ENCODE assay signal across 13 cellular contexts in genomic region chr2:73107211-73107926, GRCh38. TPM values are rescaled to one million over a fixed set of nuclear protein-coding genes. Genes with fewer than 3 reads are reported as not detected.
DNase-seq lines count a peak whose midpoint lies in the region; ATAC-seq, FAIRE-seq and TF ChIP-seq lines count a peak whose summit lies in the region.
"Had no signal": no experiment of that assay in that cellular context is flagged by ENCODE, and none has a peak within 500 bp of the region (broad histone marks: within the 10 kb centered on the region; RNA-seq: fewer than 3 reads in every experiment).

No MANE protein-coding gene starts in this region.

- H2BK20ac ChIP-seq in H1 (ENCODE audit: low read length), result no peak overlapping the region

- peaks cover 16% of the 10 kb centered on the region for H3K79me1 ChIP-seq in H1 (ENCODE audit: low read depth, low read length)

- H3K23me2 ChIP-seq in H1 (ENCODE audit: low read depth, low read length), result peaks cover 13% of the 10 kb centered on the region

- no peak overlapping the region for H3K23ac ChIP-seq in H1 (ENCODE audit: insufficient read length)

- no peak overlapping the region for H4K5ac ChIP-seq in H1 (ENCODE audit: insufficient read length, low read depth, low read length)

- H4K8ac ChIP-seq in H1 (ENCODE audit: extremely low read depth, insufficient read depth, low read length), result peak overlapping the region; percentile 8; the same call in 1 of the 2 replicates

- H2BK5ac ChIP-seq in H1 (ENCODE audit: low read depth, low read length), result no peak overlapping the region

- H3K4me2 ChIP-seq in BLaER1 (peak overlapping the region; percentile 22; the same call in 1 of the 2 replicates), MM.1S (ENCODE audit: low read depth, low read length) (peak overlapping the region; percentile 13; the same call in 1 of the 2 replicates), H1 (ENCODE audit: insufficient read depth in 1 of 2, low read depth in 2 of 2, low read length in 2 of 2) (no peak overlapping the region)

- H3K79me2 ChIP-seq in MM.1S (ENCODE audit: low read length) (peaks cover 76% of the 10 kb centered on the region), H1 (ENCODE audit: control insufficient read depth in 1 of 2, insufficient read depth in 2 of 2, low read length in 2 of 2) (peaks cover 0 to 15% of the 10 kb centered on the region in 2 experiments; a peak in 2 of 4 replicates)

- H3K9ac ChIP-seq in BLaER1 (no peak overlapping the region), MM.1S (ENCODE audit: low read length) (no peak overlapping the region), H1 (replicated peaks in 1 of 4; ENCODE audit: extremely low read depth in 1 of 4, low read depth in 3 of 4, low read length in 3 of 4) (no peak overlapping the region)

- no peak overlapping the region; the same call in 1 of the 2 replicates for H3K18ac ChIP-seq in H1 (ENCODE audit: extremely low read depth, low read length)

- DNase-seq in MM.1S (peak; percentile 16), H1 (ENCODE audit: low read depth in 1 of 2, low spot score in 2 of 2) (no peak), mesenteric fat pad (ENCODE audit: low spot score) (peak; percentile 89), DMS79 (lab: John Stamatoyannopoulos, UW) (no peak), NCI-H1048 (lab: John Stamatoyannopoulos, UW) (no peak), GM13976 (ENCODE audit: low spot score) (no peak)
- DNase-seq: activated T-cell treated with anti-CD3 and anti-CD28 coated beads, Interleukin-2, amount 50 U/mL, for 24 hours; colonic mucosa; NCI-H524; stimulated activated CD4-positive, alpha-beta T cell treated with anti-CD3 and anti-CD28 coated beads, Interleukin-4, amount 100 ng/mL, for 24 hours had no signal

- no peak overlapping the region for H3K14ac ChIP-seq in H1 (ENCODE audit: insufficient read length)

- no peak for TF ChIP-seq EP300 in H1 (IDR thresholded peaks at IDR 0.05; ENCODE audit: borderline replicate concordance in 1 of 2, low read depth in 2 of 2, low read length in 2 of 2)

- H2AFZ ChIP-seq in MM.1S (ENCODE audit: low read length) (no peak overlapping the region), H1 (ENCODE audit: low read length) (no peak overlapping the region)

- H3K36me3 ChIP-seq in BLaER1 (peaks cover 34% of the 10 kb centered on the region), MM.1S (replicated peaks; ENCODE audit: insufficient read depth, low read length) (no peaks in the 10 kb centered on the region), H1 (ENCODE audit: control insufficient read depth in 2 of 4, insufficient read depth in 4 of 4, low read length in 3 of 4) (no peaks in the 10 kb centered on the region)
- H3K36me3 ChIP-seq: colonic mucosa had no signal

- H3F3A ChIP-seq in MM.1S (ENCODE audit: insufficient read depth, low read length), result peaks cover 8% of the 10 kb centered on the region; the same call in 1 of the 2 replicates

- ATAC-seq in HG03159 (IDR thresholded peaks at IDR 0.05; ENCODE audit: unreplicated experiment), result no peak

- no peak overlapping the region for H2BK120ac ChIP-seq in H1 (replicated peaks; ENCODE audit: low read depth, low read length)

- H3K4ac ChIP-seq in H1 (replicated peaks; ENCODE audit: insufficient read length, low read depth, low read length), result no peak overlapping the region

- H2BK12ac ChIP-seq in H1 (ENCODE audit: low read depth, low read length), result no peak overlapping the region

- no peak overlapping the region for H3K4me3 ChIP-seq in BLaER1
- no peak overlapping the region for H3K4me3 ChIP-seq in MM.1S (ENCODE audit: low read length)
- H3K4me3 ChIP-seq in H1 (ENCODE audit: extremely low read depth in 1 of 4, insufficient read depth in 2 of 4, low read depth in 3 of 4, low read length in 4 of 4), result no peak overlapping the region
- H3K4me3 ChIP-seq: colonic mucosa had no signal

- no peak for TF ChIP-seq RAD21 in H1 (IDR thresholded peaks at IDR 0.05 in 1 of 2, conservative IDR thresholded peaks at IDR 0.05 in 1 of 2; ENCODE audit: low read depth in 2 of 2, low read length in 2 of 2)

- in situ Hi-C loops in GM13976 (cut with MboI; ENCODE audit: low sequenced_read_pairs, unreplicated experiment), result no loop called here

- H4K20me1 ChIP-seq in BLaER1 (peaks cover 96% of the 10 kb centered on the region), MM.1S (ENCODE audit: insufficient read depth, low read length) (no peaks in the 10 kb centered on the region), H1 (replicated peaks in 1 of 2; ENCODE audit: control insufficient read depth in 1 of 2, insufficient read depth in 2 of 2, low read length in 2 of 2) (peaks cover 2 to 9% of the 10 kb centered on the region in 2 experiments)

- no peaks in the 10 kb centered on the region for H3K9me2 ChIP-seq in MM.1S (replicated peaks; ENCODE audit: insufficient read depth, low read length)

- H3K9me3 ChIP-seq in BLaER1 (no peaks in the 10 kb centered on the region), MM.1S (replicated peaks; ENCODE audit: insufficient read depth, low read length) (no peaks in the 10 kb centered on the region), H1 (ENCODE audit: insufficient read depth in 2 of 2, low read depth in 1 of 2, low read length in 1 of 2) (no peaks in the 10 kb centered on the region)
- H3K9me3 ChIP-seq: colonic mucosa had no signal

- H3K4me1 ChIP-seq in BLaER1 (peaks cover 62% of the 10 kb centered on the region), MM.1S (ENCODE audit: low read length) (peaks cover 10% of the 10 kb centered on the region; the same call in 1 of the 2 replicates), H1 (replicated peaks in 1 of 4; ENCODE audit: control insufficient read depth in 3 of 4, insufficient read depth in 4 of 4, low read length in 3 of 4) (peaks cover 10 to 16% (median 15%) of the 10 kb centered on the region in 4 experiments; a peak in 6 of 7 replicates)
- H3K4me1 ChIP-seq: colonic mucosa had no signal

- POLR2A ChIA-PET in H1 (lab: Charles Lee; ENCODE audit: partially characterized antibody), result interaction anchor here (1.2 kb wide), 2 partner anchors 15 to 36 kb away, joined by 3 read pairs; partner anchors contain the start of gene SFXN5

- H3K56ac ChIP-seq in H1 (replicated peaks; ENCODE audit: insufficient read length, low read depth, low read length), result no peak overlapping the region

- H3K27me3 ChIP-seq in BLaER1 (0 out of 2 replicates have a peak, but pooled peaks cover 4% of the 10 kb centered on the region), MM.1S (replicated peaks; ENCODE audit: insufficient read depth, low read length) (no peaks in the 10 kb centered on the region), H1 (replicated peaks in 1 of 4; ENCODE audit: control insufficient read depth in 3 of 4, extremely low read depth in 1 of 4, insufficient read depth in 3 of 4, low read length in 3 of 4) (no peaks in the 10 kb centered on the region; a peak in 1 of 7 replicates)
- H3K27me3 ChIP-seq: colonic mucosa had no signal

- no peak overlapping the region for H2AK5ac ChIP-seq in H1 (ENCODE audit: low read depth, low read length)

- H3K27ac ChIP-seq in BLaER1, result no peak overlapping the region
- peak overlapping the region; percentile 65 for H3K27ac ChIP-seq in MM.1S (ENCODE audit: low read length)
- H3K27ac ChIP-seq in H1 (ENCODE audit: low read depth, low read length), result no peak overlapping the region
- H3K27ac ChIP-seq: colonic mucosa had no signal

- FAIRE-seq in H1 (lab: Jason Lieb, UNC), result no peak
- FAIRE-seq: GM12892 had no signal

- no peak overlapping the region for H4K91ac ChIP-seq in H1 (replicated peaks; ENCODE audit: insufficient read length, low read length)

- TF ChIP-seq POLR2A in H1 (IDR thresholded peaks at IDR 0.05; ENCODE audit: control extremely low read depth in 1 of 2, low read depth in 2 of 2, low read length in 2 of 2), result no peak

- CTCF ChIA-PET in H1 (lab: Charles Lee; ENCODE audit: partially characterized antibody), result interaction anchor here (0.8 to 7.0 kb wide), 3 partner anchors 20 to 105 kb away, joined by 3 to 53 read pairs (median 4); no protein-coding TSS in a partner anchor

- no peak overlapping the region for H2BK15ac ChIP-seq in H1 (ENCODE audit: low read length)

- WGBS in H1 (ENCODE audit: extremely low coverage in 1 of 2, insufficient coverage in 1 of 2, insufficient read length in 1 of 2, insufficient replicate concordance in 2 of 2, low coverage in 1 of 2, low lambda C conversion rate in 2 of 2, missing lambda C conversion rate in 1 of 2), 2 experiments, result 79% methylated on average over 11 of the region's 12 CpGs; no CpG with 5 or more reads in 1 of the 2 experiments

- TF ChIP-seq CTCF in MM.1S (IDR thresholded peaks at IDR 0.05; ENCODE audit: low read length) (no peak), H1 (IDR thresholded peaks at IDR 0.05; ENCODE audit: control extremely low read depth in 1 of 3, insufficient read depth in 1 of 3, low read depth in 1 of 3, low read length in 3 of 3) (no peak), GM13976 (IDR thresholded peaks at IDR 0.05; ENCODE audit: borderline replicate concordance, control extremely low read depth, extremely low read depth, insufficient read depth, missing control alignments) (no peak)

TF ChIP-seq in H1, 55 proteins besides CTCF, POLR2A, EP300 and RAD21:
- TF ChIP-seq BRCA1 (IDR thresholded peaks at IDR 0.05; ENCODE audit: low read depth, low read length) (no peak), POU5F1 (IDR thresholded peaks at IDR 0.05; ENCODE audit: low read depth, low read length) (no peak), BCL11A (IDR thresholded peaks at IDR 0.05; ENCODE audit: low read depth in 2 of 2, low read length in 2 of 2) (no peak), GABPA (IDR thresholded peaks at IDR 0.05; ENCODE audit: borderline replicate concordance, insufficient read depth, low read length) (no peak)
TF ChIP-seq in H1: peak in this region for 0.

RNA-seq across cellular contexts. Expression of gene RAB11FIP5, which starts 5.4 kb away (rescaled TPM):
- 13.5 and 17.0 TPM in 2 replicates for total RNA-seq in H1 (2021; fragmentation: NEBNext Ultra II Directional; extraction: Animal tissue kit (Norgen Biotek cat#: 25700))
- 6.3 and 9.0 TPM in 2 replicates for polyA plus RNA-seq in H1 (2011; rRNA removed)
- polyA plus RNA-seq in H1 (2011; cell fraction: cytosol; rRNA removed), result 7.1 TPM
- 11.7 TPM for polyA plus RNA-seq in H1 (2011; cell fraction: nucleus; rRNA removed)
- polyA plus RNA-seq in H1 (2012, experiment 1 of 2), result 10.4 to 12.7 TPM (median 11.1 TPM) in 4 replicates
- 12.7 TPM for polyA plus RNA-seq in H1 (2012, experiment 2 of 2)
- 7.8 TPM for polyA plus RNA-seq in H1 (2013, experiment 1 of 2)
- polyA plus RNA-seq in H1 (2013, experiment 2 of 2), result 7.9 TPM
- 12.5 and 14.9 TPM in 2 replicates for polyA minus RNA-seq in H1 (2011; rRNA and poly(A)+ RNA removed)
- polyA minus RNA-seq in H1 (2011; cell fraction: cytosol; rRNA and poly(A)+ RNA removed), result 4.8 TPM
- 8.9 TPM for polyA minus RNA-seq in H1 (2011; cell fraction: nucleus; rRNA and poly(A)+ RNA removed)
- 28.1 TPM for total RNA-seq in mesenteric fat pad

RNA-seq across cellular contexts. Expression of gene SFXN5, which starts 35.9 kb away (rescaled TPM):
- total RNA-seq in H1 (2021; fragmentation: NEBNext Ultra II Directional; extraction: Animal tissue kit (Norgen Biotek cat#: 25700)), result 29.3 and 29.4 TPM in 2 replicates
- polyA plus RNA-seq in H1 (2011; rRNA removed), result 33.1 and 45.9 TPM in 2 replicates
- 27.8 TPM for polyA plus RNA-seq in H1 (2011; cell fraction: cytosol; rRNA removed)
- 87.1 TPM for polyA plus RNA-seq in H1 (2011; cell fraction: nucleus; rRNA removed)
- polyA plus RNA-seq in H1 (2012, experiment 1 of 2), result 20.0 to 23.2 TPM (median 21.2 TPM) in 4 replicates
- 19.3 TPM for polyA plus RNA-seq in H1 (2012, experiment 2 of 2)
- 18.7 TPM for polyA plus RNA-seq in H1 (2013, experiment 1 of 2)
- 20.6 TPM for polyA plus RNA-seq in H1 (2013, experiment 2 of 2)
- polyA minus RNA-seq in H1 (2011; rRNA and poly(A)+ RNA removed), result 53.5 and 60.7 TPM in 2 replicates
- 20.0 TPM for polyA minus RNA-seq in H1 (2011; cell fraction: cytosol; rRNA and poly(A)+ RNA removed)
- 39.1 TPM for polyA minus RNA-seq in H1 (2011; cell fraction: nucleus; rRNA and poly(A)+ RNA removed)
- 11.7 TPM for total RNA-seq in mesenteric fat pad

Comparison
In these comparisons a context has a peak if more than half of its experiments do, and no peak if none do; other contexts are left out.
1. H3K4me2 ChIP-seq: peak in BLaER1 (single experiment) and MM.1S (single experiment); none in H1 (0 of 2).
2. DNase-seq: peak in MM.1S (single experiment) and mesenteric fat pad (single experiment); none in H1 (0 of 2), DMS79 (single experiment), NCI-H1048 (single experiment) and GM13976 (single experiment).